In the genomic region with DNA sequence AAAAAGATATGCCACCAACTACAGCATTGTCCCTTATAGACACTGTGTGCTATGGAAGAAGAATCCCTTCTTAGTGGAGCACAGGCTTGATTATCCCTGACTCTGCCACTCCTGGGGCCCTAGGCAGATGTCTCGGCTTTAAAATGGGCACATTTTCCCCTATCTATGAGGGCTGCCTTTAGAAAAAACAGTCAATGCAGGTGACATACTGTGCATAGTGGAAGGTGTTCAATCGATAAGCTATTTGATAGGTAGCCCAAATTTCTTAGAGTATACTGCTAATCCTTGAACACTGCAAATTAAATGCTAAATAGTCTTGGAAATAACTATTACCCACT, we compare ENCODE assay signal across 26 cellular contexts.
DNase-seq lines count a peak whose midpoint lies in the region; ATAC-seq, FAIRE-seq and TF ChIP-seq lines count a peak whose summit lies in the region.
"Had no signal": no experiment of that assay in that cellular context is flagged by ENCODE, and none has a peak within 500 bp of the region (broad histone marks: within the 10 kb centered on the region; RNA-seq: fewer than 3 reads in every experiment).

No MANE protein-coding gene starts in this region.

- peaks cover 19% of the 10 kb centered on the region for H3K4me1 Mint-ChIP-seq in stimulated activated effector memory CD8-positive, alpha-beta T cell treated with anti-CD3 and anti-CD28 coated beads, Interleukin-12 subunit alpha, Interleukin-12 subunit beta, amount 100 ng/mL, for 72 hours

- no peak overlapping the region for H2BK5ac ChIP-seq in trophoblast cell (ENCODE audit: low read depth, low read length, poor library complexity)

- H4K91ac ChIP-seq in trophoblast cell (ENCODE audit: low read depth, low read length), result no peak overlapping the region

- no peaks in the 10 kb centered on the region for H3K9me1 ChIP-seq in endothelial cell of umbilical vein (replicated peaks; ENCODE audit: control insufficient read depth, extremely low read depth, insufficient read depth, low read length)

- intact Hi-C loops in PC-9 (cut with micrococcal nuclease; ENCODE audit: unreplicated experiment), result no loop called here
- intact Hi-C loops in endothelial cell of umbilical vein (cut with micrococcal nuclease), result loop anchor here (2.0 kb wide), 1 partner anchor 21 kb away; no protein-coding TSS in a partner anchor

- H4K12ac ChIP-seq in trophoblast cell (ENCODE audit: low read depth, low read length), result no peak overlapping the region

- no peak overlapping the region for H3K14ac ChIP-seq in trophoblast cell (ENCODE audit: low read length)

- H3K4me3 ChIP-seq in HEK293 (ENCODE audit: low read depth, low read length) (no peak overlapping the region), PC-9 (no peak overlapping the region), endothelial cell of umbilical vein (replicated peaks in 1 of 3; ENCODE audit: insufficient read depth in 1 of 3, low read depth in 1 of 3, low read length in 3 of 3) (no peak overlapping the region), trophoblast cell (ENCODE audit: low read depth, low read length) (no peak overlapping the region)
- H3K4me3 ChIP-seq: breast epithelium, spleen had no signal

- no peak overlapping the region for H3K4ac ChIP-seq in trophoblast cell (ENCODE audit: low read depth, low read length)

- H2AFZ ChIP-seq in PC-9 (no peak overlapping the region), endothelial cell of umbilical vein (ENCODE audit: low read depth, low read length) (peak overlapping the region; percentile 23), trophoblast cell (ENCODE audit: insufficient read depth, low read length, poor library complexity) (no peak overlapping the region)

- no peak overlapping the region for H2BK120ac ChIP-seq in trophoblast cell (ENCODE audit: insufficient read depth, low read length, poor library complexity)

- H2BK12ac ChIP-seq in trophoblast cell (ENCODE audit: low read length), result no peak overlapping the region

- ATAC-seq in stimulated activated effector memory CD8-positive, alpha-beta T cell treated with anti-CD3 and anti-CD28 coated beads, Interleukin-12 subunit alpha, Interleukin-12 subunit beta, amount 100 ng/mL, for 72 hours, result no peak
- no peak for ATAC-seq in HG03457 (IDR thresholded peaks at IDR 0.05; ENCODE audit: unreplicated experiment)
- ATAC-seq in HG03521 (IDR thresholded peaks at IDR 0.05; ENCODE audit: unreplicated experiment), result no peak
- ATAC-seq: activated CD4-positive, alpha-beta T cell treated with anti-CD3 and anti-CD28 coated beads for 36 hours; activated T-cell treated with anti-CD3 and anti-CD28 coated beads, Interleukin-2, amount 50 U/mL, for 4 hours; naive thymus-derived CD4-positive, alpha-beta T cell; stimulated activated naive B cell treated with anti-CD40 and anti-IgM and Interleukin-4, amounts not matched to agents 10 μg/mL and 1 μg/mL and 100 μg/mL, for 72 hours; T-helper 17 cell had no signal

- no TSS peak for BruUV-seq in PC-9 (replicated peaks; lab: Mats Ljungman, UMichigan)
- no TSS peak for BruUV-seq in endothelial cell of umbilical vein (replicated peaks; lab: Mats Ljungman, UMichigan)

- no CpG with 5 or more reads among the region's 2 CpGs for WGBS in trophoblast cell (ENCODE audit: extremely low coverage, insufficient coverage, insufficient read length)

- peaks cover 27% of the 10 kb centered on the region for H3K36me3 Mint-ChIP-seq in stimulated activated effector memory CD8-positive, alpha-beta T cell treated with anti-CD3 and anti-CD28 coated beads, Interleukin-12 subunit alpha, Interleukin-12 subunit beta, amount 100 ng/mL, for 72 hours

- no peaks in the 10 kb centered on the region for H3K9me2 ChIP-seq in PC-9 (ENCODE audit: insufficient read depth)
- H3K9me2 ChIP-seq: SK-N-SH had no signal

- H2AK5ac ChIP-seq in trophoblast cell (ENCODE audit: low read length), result no peak overlapping the region

- H3K9ac ChIP-seq in endothelial cell of umbilical vein (replicated peaks; ENCODE audit: extremely low read depth, insufficient read depth, low read length) (no peak overlapping the region), trophoblast cell (ENCODE audit: low read length) (no peak overlapping the region)
- H3K9ac ChIP-seq: SK-N-SH had no signal

- H3K79me2 ChIP-seq in PC-9 (ENCODE audit: low read depth), result no peaks in the 10 kb centered on the region
- no peaks in the 10 kb centered on the region for H3K79me2 ChIP-seq in endothelial cell of umbilical vein (ENCODE audit: control insufficient read depth, insufficient read depth, low read length)
- H3K79me2 ChIP-seq in trophoblast cell (ENCODE audit: control insufficient read depth, insufficient read depth, low read length, poor library complexity), result no peaks in the 10 kb centered on the region

- H3K4me3 Mint-ChIP-seq in stimulated activated effector memory CD8-positive, alpha-beta T cell treated with anti-CD3 and anti-CD28 coated beads, Interleukin-12 subunit alpha, Interleukin-12 subunit beta, amount 100 ng/mL, for 72 hours, result no peak overlapping the region
- H3K4me3 Mint-ChIP-seq: activated CD4-positive, alpha-beta T cell treated with anti-CD3 and anti-CD28 coated beads for 36 hours; activated T-cell treated with anti-CD3 and anti-CD28 coated beads, Interleukin-2, amount 50 U/mL, for 4 hours; stimulated activated naive B cell treated with anti-CD40 and anti-IgM and Interleukin-4, amounts not matched to agents 10 μg/mL and 1 μg/mL and 100 μg/mL, for 72 hours; T-helper 17 cell had no signal

- dilution Hi-C loops in endothelial cell of umbilical vein (cut with MboI; ENCODE audit: extremely low pct_ligation_motif_present, low sequenced_read_pairs), result no loop called here

- no peak overlapping the region for H4K8ac ChIP-seq in trophoblast cell (ENCODE audit: low read depth, low read length)

- DNase-seq in PC-9, result no peak
- DNase-seq in endothelial cell of umbilical vein (ENCODE audit: low read depth, low spot score), result no peak
- DNase-seq in stimulated activated effector memory CD8-positive, alpha-beta T cell treated with anti-CD3 and anti-CD28 coated beads, Interleukin-12 subunit alpha, Interleukin-12 subunit beta, amount 100 ng/mL, for 72 hours (ENCODE audit: low spot score in 2 of 2), result no peak
- DNase-seq in trophoblast cell, result no peak
- DNase-seq: activated CD4-positive, alpha-beta T cell treated with anti-CD3 and anti-CD28 coated beads for 36 hours; activated naive CD4-positive, alpha-beta T cell; activated T-cell treated with anti-CD3 and anti-CD28 coated beads, Interleukin-2, amount 50 U/mL, for 4 hours; CD4-positive, alpha-beta memory T cell; cortex of kidney; GDM1; GOT3; naive thymus-derived CD4-positive, alpha-beta T cell; NCI-H187 treated with DMSO at 0.1 percent for 48 hours; occipital lobe; retina; RPMI8226; SK-N-SH; spleen; stimulated activated CD4-positive, alpha-beta T cell treated with anti-CD3 and anti-CD28 coated beads, Interleukin-2, amount 100 ng/mL, for 48 hours; stimulated activated naive B cell treated with anti-CD40 and anti-IgM and Interleukin-4, amounts not matched to agents 10 μg/mL and 1 μg/mL and 100 μg/mL, for 72 hours; T-helper 17 cell had no signal

- CTCF ChIA-PET in HEK293 (lab: Yijun Ruan, JAX) (no interaction called here), PC-9 (lab: Charles Lee) (no interaction called here), endothelial cell of umbilical vein (lab: Charles Lee) (interaction anchor here (0.7 to 1.9 kb wide), 8 partner anchors 13 to 642 kb away, joined by 3 to 7 read pairs (median 4); no protein-coding TSS in a partner anchor)

- H3K9me3 ChIP-seq in HEK293 (ENCODE audit: control insufficient read depth, insufficient read depth, low read depth, low read length), result no peaks in the 10 kb centered on the region
- no peaks in the 10 kb centered on the region for H3K9me3 ChIP-seq in PC-9 (ENCODE audit: insufficient read depth, low read depth)
- no peaks in the 10 kb centered on the region for H3K9me3 ChIP-seq in endothelial cell of umbilical vein (replicated peaks; ENCODE audit: control insufficient read depth, insufficient read depth, low read length)
- H3K9me3 ChIP-seq in trophoblast cell (ENCODE audit: insufficient read depth, low read depth, low read length), result no peaks in the 10 kb centered on the region
- H3K9me3 ChIP-seq: breast epithelium, SK-N-SH, spleen had no signal

- H3K4me1 ChIP-seq in HEK293 (ENCODE audit: control insufficient read depth, insufficient read depth, low read length) (peaks cover 39% of the 10 kb centered on the region), PC-9 (replicated peaks; ENCODE audit: insufficient read depth) (peaks cover 34% of the 10 kb centered on the region), endothelial cell of umbilical vein (ENCODE audit: control insufficient read depth, extremely low read depth, insufficient read depth, low read length) (peaks cover 17% of the 10 kb centered on the region), trophoblast cell (ENCODE audit: control insufficient read depth in 1 of 2, insufficient read depth in 2 of 2, low read length in 2 of 2) (no peaks in the 10 kb centered on the region)
- H3K4me1 ChIP-seq: breast epithelium had no signal

- POLR2A ChIA-PET in HEK293 (lab: Yijun Ruan, JAX) (interaction anchor here (1.1 kb wide), 1 partner anchor 65 kb away, joined by 3 read pairs; the partner anchor contains the start of gene PARN), PC-9 (lab: Charles Lee; ENCODE audit: unreplicated experiment) (interaction anchor here (0.6 kb wide), 1 partner anchor 286 kb away, joined by 3 read pairs; no protein-coding TSS in a partner anchor), endothelial cell of umbilical vein (lab: Charles Lee) (interaction anchor here (0.6 kb wide), 1 partner anchor 68 kb away, joined by 3 read pairs; no protein-coding TSS in a partner anchor)

- H3K18ac ChIP-seq in trophoblast cell (ENCODE audit: low read length), result no peak overlapping the region

- no peaks in the 10 kb centered on the region for H3K27me3 ChIP-seq in PC-9 (ENCODE audit: insufficient read depth, low read depth)
- H3K27me3 ChIP-seq in endothelial cell of umbilical vein (ENCODE audit: control insufficient read depth in 2 of 2, insufficient read depth in 2 of 2, low read length in 2 of 2), result no peaks in the 10 kb centered on the region
- H3K27me3 ChIP-seq in trophoblast cell (ENCODE audit: insufficient read depth, low read length), result no peaks in the 10 kb centered on the region
- H3K27me3 ChIP-seq: breast epithelium, spleen had no signal

- peak overlapping the region; percentile 44 for H3K4me2 ChIP-seq in PC-9
- H3K4me2 ChIP-seq in endothelial cell of umbilical vein (ENCODE audit: insufficient read depth, low read length), result peak overlapping the region; percentile 71
- no peak overlapping the region for H3K4me2 ChIP-seq in trophoblast cell (ENCODE audit: low read length)
- H3K4me2 ChIP-seq: SK-N-SH had no signal

- H3K27ac ChIP-seq in HEK293 (ENCODE audit: extremely low read depth, low read depth, low read length) (peak overlapping the region; percentile 52), PC-9 (0 out of 2 replicates have a peak overlapping the region, but pooled peaks have one; percentile 18), endothelial cell of umbilical vein (ENCODE audit: insufficient read depth, low read depth, low read length) (peak overlapping the region; percentile 28), trophoblast cell (ENCODE audit: low read depth, low read length) (no peak overlapping the region)
- H3K27ac ChIP-seq: breast epithelium had no signal

- H3K9me3 Mint-ChIP-seq in stimulated activated effector memory CD8-positive, alpha-beta T cell treated with anti-CD3 and anti-CD28 coated beads, Interleukin-12 subunit alpha, Interleukin-12 subunit beta, amount 100 ng/mL, for 72 hours, result no peaks in the 10 kb centered on the region
- H3K9me3 Mint-ChIP-seq: activated T-cell treated with anti-CD3 and anti-CD28 coated beads, Interleukin-2, amount 50 U/mL, for 4 hours; CD4-positive, alpha-beta memory T cell; naive thymus-derived CD4-positive, alpha-beta T cell; stimulated activated naive B cell treated with anti-CD40 and anti-IgM and Interleukin-4, amounts not matched to agents 10 μg/mL and 1 μg/mL and 100 μg/mL, for 72 hours had no signal

- no peak overlapping the region for H3K23ac ChIP-seq in trophoblast cell (ENCODE audit: low read length)

- H3K36me3 ChIP-seq in HEK293 (ENCODE audit: control insufficient read depth in 2 of 2, insufficient read depth in 1 of 2, low read length in 2 of 2), result peaks cover 1 to 6% of the 10 kb centered on the region in 2 experiments; a peak in 2 of 3 replicates
- H3K36me3 ChIP-seq in PC-9 (ENCODE audit: low read depth), result no peaks in the 10 kb centered on the region
- H3K36me3 ChIP-seq in endothelial cell of umbilical vein (ENCODE audit: control insufficient read depth in 2 of 2, extremely low read depth in 1 of 2, insufficient read depth in 2 of 2, low read length in 2 of 2), result no peaks in the 10 kb centered on the region
- peaks cover 0 to 4% of the 10 kb centered on the region in 2 experiments for H3K36me3 ChIP-seq in trophoblast cell (ENCODE audit: control insufficient read depth in 1 of 2, insufficient read depth in 2 of 2, low read length in 2 of 2)
- H3K36me3 ChIP-seq: breast epithelium had no signal

- peak overlapping the region; percentile 26 for H3K27ac Mint-ChIP-seq in stimulated activated effector memory CD8-positive, alpha-beta T cell treated with anti-CD3 and anti-CD28 coated beads, Interleukin-12 subunit alpha, Interleukin-12 subunit beta, amount 100 ng/mL, for 72 hours
- H3K27ac Mint-ChIP-seq: stimulated activated naive B cell treated with anti-CD40 and anti-IgM and Interleukin-4, amounts not matched to agents 10 μg/mL and 1 μg/mL and 100 μg/mL, for 72 hours; T-helper 17 cell had no signal

- TF ChIP-seq POLR2A in endothelial cell of umbilical vein (IDR thresholded peaks at IDR 0.05; ENCODE audit: low read depth, low read length), result no peak

- H3K79me1 ChIP-seq in trophoblast cell (ENCODE audit: low read length), result no peaks in the 10 kb centered on the region

- H3F3A ChIP-seq in PC-9 (ENCODE audit: insufficient read depth, low read depth), result peaks cover 32% of the 10 kb centered on the region

- FAIRE-seq in endothelial cell of umbilical vein (lab: Jason Lieb, UNC), result no peak
- FAIRE-seq: HTR-8/SVneo had no signal

- H4K20me1 ChIP-seq in PC-9 (ENCODE audit: insufficient read depth), result peaks cover 17% of the 10 kb centered on the region
- H4K20me1 ChIP-seq in endothelial cell of umbilical vein (replicated peaks; ENCODE audit: control insufficient read depth, extremely low read depth, insufficient read depth, low read length), result no peaks in the 10 kb centered on the region

- TF ChIP-seq CTCF in HEK293 (tag by site-specific recombination; IDR thresholded peaks at IDR 0.05) (no peak), PC-9 (conservative IDR thresholded peaks at IDR 0.05) (no peak), endothelial cell of umbilical vein (IDR thresholded peaks at IDR 0.05; ENCODE audit: extremely low read depth in 1 of 2, insufficient read depth in 1 of 2, low read depth in 1 of 2, low read length in 2 of 2) (no peak)
